8 cellular contexts compared by ENCODE assay signal in the genomic region with DNA sequence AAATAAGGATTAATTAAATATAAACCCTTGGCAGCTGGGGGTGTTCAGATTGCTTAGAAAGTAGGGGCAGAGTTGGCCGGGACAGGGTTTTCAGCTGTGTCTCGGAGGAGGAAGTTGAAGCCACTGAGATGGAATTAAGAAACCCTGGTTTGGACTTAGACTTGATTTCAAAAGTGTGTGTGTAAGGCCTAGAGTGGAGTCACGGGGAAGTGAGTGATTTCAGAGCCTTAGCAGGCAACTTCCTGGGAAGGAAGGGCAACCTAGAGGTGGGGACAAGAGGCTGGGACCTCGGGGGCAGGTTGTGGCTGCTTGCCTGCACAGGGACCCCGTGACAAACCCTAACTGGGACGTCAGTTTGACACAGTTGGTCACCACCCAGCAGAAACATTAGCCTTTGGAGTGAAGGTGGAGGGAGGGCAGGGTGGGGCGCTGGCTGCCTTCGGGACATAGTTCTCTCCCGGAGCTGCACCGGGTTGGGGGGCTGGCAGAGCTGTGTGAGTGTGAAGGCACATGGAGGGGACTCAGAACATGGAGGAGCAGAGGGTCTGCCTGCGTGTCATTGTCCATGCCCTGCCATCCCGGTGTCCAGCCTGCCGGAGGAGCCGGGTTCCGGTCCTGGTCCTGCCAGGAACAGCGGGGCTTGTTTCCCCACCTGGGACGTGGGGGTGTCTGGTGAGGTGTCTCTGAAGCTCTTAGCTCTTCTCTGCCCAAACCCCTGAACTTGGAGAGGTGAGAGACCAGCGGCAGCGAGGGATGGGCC. TPM values are rescaled to one million over a fixed set of nuclear protein-coding genes. Genes with fewer than 3 reads are reported as not detected.
A peak's percentile ranks its signal among the peaks of the same experiment; 100 is the strongest.
DNase-seq lines count a peak whose midpoint lies in the region; ATAC-seq and TF ChIP-seq lines count a peak whose summit lies in the region.

No MANE protein-coding gene starts in this region.

- no peak for ATAC-seq in HG03025 (IDR thresholded peaks at IDR 0.05; ENCODE audit: low FRiP score, unreplicated experiment)

- no peaks in the 10 kb centered on the region for H4K20me1 ChIP-seq in GM23248 (ENCODE audit: insufficient read depth)

- 20 to 22% methylated on average over 17 to 19 of the region's 19 CpGs for WGBS in GM23248 (ENCODE audit: low coverage in 1 of 2, low lambda C conversion rate in 2 of 2, missing lambda C conversion rate in 2 of 2), 2 experiments
- 30 to 38% methylated on average over 10 to 12 of the region's 19 CpGs for WGBS in esophagus squamous epithelium, 2 donors

- no peaks in the 10 kb centered on the region for H3K9me2 ChIP-seq in GM23248 (ENCODE audit: insufficient read depth)

- TF ChIP-seq CTCF in esophagus squamous epithelium (IDR thresholded peaks at IDR 0.05): no peak

- H2AFZ ChIP-seq in GM23248: no peak overlapping the region
- H2AFZ ChIP-seq in neuron (ENCODE audit: low read depth, low read length): no peak overlapping the region

- H3K4me3 ChIP-seq in GM23248 (peak overlapping the region; percentile 86), SK-N-MC (peak overlapping the region; percentile 88), esophagus squamous epithelium (peak overlapping the region; percentile 75 to 98 (median 88)), neuron (ENCODE audit: low read length) (peak overlapping the region; percentile 60)

- H3K9ac ChIP-seq in GM23248 (peak overlapping the region; percentile 95), SK-N-MC (ENCODE audit: insufficient read length) (peak overlapping the region; percentile 88)

- peak in 1 of 4 donors; percentile 62 for TF ChIP-seq POLR2A in esophagus squamous epithelium (IDR thresholded peaks at IDR 0.05)

- H3K27ac ChIP-seq in GM23248 (peak overlapping the region; percentile 89), SK-N-MC (no peak overlapping the region), esophagus squamous epithelium (peak overlapping the region; percentile 94 to 99 (median 97))

- peaks cover 28% of the 10 kb centered on the region for H3K4me1 ChIP-seq in GM23248 (ENCODE audit: insufficient read depth)
- peaks cover 61 to 74% (median 65%) of the 10 kb centered on the region in 3 donors for H3K4me1 ChIP-seq in esophagus squamous epithelium
- peaks cover 40% of the 10 kb centered on the region for H3K4me1 ChIP-seq in neuron (ENCODE audit: insufficient read depth, low read length)

- intact Hi-C loops in esophagus squamous epithelium (cut with DNase I): no loop called here

- DNase-seq in GM23248: peak; percentile 88
- DNase-seq in SK-N-MC (ENCODE audit: low read depth, low spot score): no peak
- no peak for DNase-seq in esophagus squamous epithelium (lab: John Stamatoyannopoulos, UW)
- DNase-seq in NK-92 (lab: John Stamatoyannopoulos, UW; ENCODE audit: unreplicated experiment): no peak
- DNase-seq in GOT3 (lab: John Stamatoyannopoulos, UW): no peak
- no peak for DNase-seq in stimulated activated CD8-positive, alpha-beta memory T cell treated with anti-CD3 and anti-CD28 coated beads, Interleukin-4, amount 100 ng/mL, for 48 hours

- no peaks in the 10 kb centered on the region for H3K27me3 ChIP-seq in GM23248 (replicated peaks; ENCODE audit: insufficient read depth)
- no peaks in the 10 kb centered on the region for H3K27me3 ChIP-seq in esophagus squamous epithelium
- no peaks in the 10 kb centered on the region for H3K27me3 ChIP-seq in neuron (ENCODE audit: insufficient read depth, low read length)

- H3K4me2 ChIP-seq in GM23248 (ENCODE audit: unreplicated experiment): peak overlapping the region; percentile 98

- peaks cover 14% of the 10 kb centered on the region for H3F3A ChIP-seq in GM23248 (ENCODE audit: insufficient read depth)

- in situ Hi-C loops in GM23248 (cut with MboI): loop anchor here (25.0 kb wide), 1 partner anchor 454 kb away; no protein-coding TSS in a partner anchor

- H3K79me2 ChIP-seq in GM23248 (ENCODE audit: insufficient read depth): peaks cover 65% of the 10 kb centered on the region

- no peaks in the 10 kb centered on the region; the same call in 1 of the 2 replicates for H3K36me3 ChIP-seq in GM23248 (ENCODE audit: low read depth)
- peaks cover 15% of the 10 kb centered on the region; the same call in 1 of the 2 replicates for H3K36me3 ChIP-seq in SK-N-MC (ENCODE audit: insufficient read depth, low read length)
- peaks cover 0 to 4% (median 0%) of the 10 kb centered on the region in 3 donors for H3K36me3 ChIP-seq in esophagus squamous epithelium
- H3K36me3 ChIP-seq in neuron (ENCODE audit: insufficient read depth, low read length): peaks cover 23% of the 10 kb centered on the region

- H3K9me3 ChIP-seq in GM23248 (ENCODE audit: low read depth) (no peaks in the 10 kb centered on the region), SK-N-MC (ENCODE audit: low read depth, low read length) (no peaks in the 10 kb centered on the region), esophagus squamous epithelium (no peaks in the 10 kb centered on the region), neuron (ENCODE audit: low read length) (no peaks in the 10 kb centered on the region)

RNA-seq across cellular contexts. Expression of a gene that starts 1.8 kb away (rescaled TPM):
- total RNA-seq in GM23248 (2014; rRNA removed; shearing (Covaris generic)): 56.5 and 73.3 TPM in 2 replicates
- polyA plus RNA-seq in GM23248 (2016; fragmentation: Nextera tagmentation; extraction: Ambion mirVana): 195 and 315 TPM in 2 replicates
- total RNA-seq in esophagus squamous epithelium: 10 to 100 TPM; 11.2 to 36.2 (median 23.3) TPM

RNA-seq across cellular contexts. Expression of a gene that starts 31.3 kb away (rescaled TPM):
- total RNA-seq in GM23248 (2014; rRNA removed; shearing (Covaris generic)): 24.5 and 27.8 TPM in 2 replicates
- polyA plus RNA-seq in GM23248 (2016; fragmentation: Nextera tagmentation; extraction: Ambion mirVana): 8.1 and 8.2 TPM in 2 replicates
- total RNA-seq in esophagus squamous epithelium: 10 to 100 TPM; 13.4 to 21.5 (median 19.0) TPM
